ENCODE assay signal across 17 cellular contexts in genomic region chr20:6806291-6806690, GRCh38. TPM values are rescaled to one million over a fixed set of nuclear protein-coding genes. Genes with fewer than 3 reads are reported as not detected.
"Had no signal": no experiment of that assay in that cellular context is flagged by ENCODE, and none has a peak within 500 bp of the region (broad histone marks: within the 10 kb centered on the region; RNA-seq: fewer than 3 reads in every experiment).

No MANE protein-coding gene starts in this region.

- H3K4me1 Mint-ChIP-seq: naive thymus-derived CD8-positive, alpha-beta T cell had no signal

- H3K9me3 ChIP-seq: gastrocnemius medialis, neutrophil, sigmoid colon had no signal

- ATAC-seq: gastrocnemius medialis; heart right ventricle; left lobe of liver; mucosa of descending colon; naive thymus-derived CD8-positive, alpha-beta T cell had no signal

- H3K27me3 ChIP-seq: esophagus muscularis mucosa, gastrocnemius medialis, sigmoid colon had no signal

- H3K4me1 ChIP-seq: esophagus muscularis mucosa, gastrocnemius medialis, heart right ventricle, sigmoid colon had no signal

- H3K4me3 ChIP-seq: coronary artery, esophagus muscularis mucosa, gastrocnemius medialis, heart right ventricle, mucosa of descending colon, sigmoid colon, skin epidermis had no signal

- H3K4me3 Mint-ChIP-seq: naive thymus-derived CD8-positive, alpha-beta T cell had no signal

- H3K27ac ChIP-seq: coronary artery, epithelial cell of prostate, esophagus muscularis mucosa, gastrocnemius medialis, heart right ventricle, neutrophil, sigmoid colon, skin epidermis had no signal

- H3K27ac Mint-ChIP-seq: naive thymus-derived CD8-positive, alpha-beta T cell had no signal

- H3K36me3 ChIP-seq: esophagus muscularis mucosa, gastrocnemius medialis, heart right ventricle, neutrophil, sigmoid colon had no signal

- DNase-seq: effector CD4-positive, alpha-beta T cell; gastrocnemius medialis; heart right ventricle; islet precursor cell; mucosa of descending colon; naive thymus-derived CD8-positive, alpha-beta T cell; posterior cingulate gyrus; sigmoid colon; stimulated activated CD4-positive, alpha-beta T cell treated with anti-CD3 and anti-CD28 coated beads, Interleukin-12 subunit alpha, Interleukin-12 subunit beta, amount 100 ng/mL, for 4 hours; stimulated activated naive CD4-positive, alpha-beta T cell; trophoblast cell had no signal

RNA-seq across cellular contexts. Expression of gene BMP2, which starts 38.8 kb away (rescaled TPM):
- total RNA-seq: naive thymus-derived CD8-positive, alpha-beta T cell had no signal
- polyA plus RNA-seq: naive thymus-derived CD8-positive, alpha-beta T cell had no signal
